ENCODE assay signal across 20 cellular contexts in the genomic region with DNA sequence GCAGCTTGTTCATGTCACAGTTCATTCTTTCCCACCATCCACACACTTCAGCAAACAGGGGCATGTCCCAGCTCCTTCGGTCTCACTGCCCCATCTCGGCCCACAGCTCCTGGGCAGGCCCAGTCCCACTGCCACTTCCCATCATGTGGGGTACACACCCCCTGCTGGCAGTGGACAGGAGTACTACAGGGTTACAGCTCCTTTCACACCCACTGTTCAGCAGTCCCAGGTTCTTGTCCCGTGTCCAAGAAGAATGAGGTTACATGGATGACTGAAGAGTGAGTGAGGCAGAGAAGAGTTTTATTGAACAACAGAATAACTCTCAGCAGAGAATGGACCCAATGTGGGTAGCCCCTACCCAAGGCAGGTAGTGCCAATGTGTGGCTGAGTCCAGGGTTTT.
DNase-seq lines count a peak whose midpoint lies in the region; ATAC-seq, FAIRE-seq and TF ChIP-seq lines count a peak whose summit lies in the region.
"Had no signal": no experiment of that assay in that cellular context is flagged by ENCODE, and none has a peak within 500 bp of the region (broad histone marks: within the 10 kb centered on the region; RNA-seq: fewer than 3 reads in every experiment).

No MANE protein-coding gene starts in this region.

- peaks cover 0 to 25% (median 7%) of the 10 kb centered on the region in 11 donors for H3K9me3 ChIP-seq in heart right ventricle
- H3K9me3 ChIP-seq: uterus had no signal

- H3K27ac ChIP-seq in heart right ventricle = no peak overlapping the region
- H3K27ac ChIP-seq: gastrocnemius medialis, left ventricle myocardium inferior, right atrium auricular region, uterus had no signal

- no peaks in the 10 kb centered on the region for H3K36me3 ChIP-seq in heart right ventricle
- H3K36me3 ChIP-seq: gastrocnemius medialis, left ventricle myocardium inferior, right atrium auricular region, uterus had no signal

- no peaks in the 10 kb centered on the region for H3K4me1 ChIP-seq in heart right ventricle
- H3K4me1 ChIP-seq: gastrocnemius medialis, left ventricle myocardium inferior, right atrium auricular region, uterus had no signal

- FAIRE-seq in GM12891 (lab: Jason Lieb, UNC) = no peak

- H3K4me3 ChIP-seq in AG10803 (ENCODE audit: low read length) (no peak overlapping the region), heart right ventricle (no peak overlapping the region)
- H3K4me3 ChIP-seq: gastrocnemius medialis, left ventricle myocardium inferior, right atrium auricular region, uterus had no signal

- intact Hi-C loops in heart right ventricle (cut with DNase I) = no loop called here

- TF ChIP-seq CTCF in AG10803 (conservative IDR thresholded peaks at IDR 0.05; ENCODE audit: low read length) (peak; percentile 6; the same call in 1 of the 2 replicates), GM12873 (IDR thresholded peaks at IDR 0.05; ENCODE audit: insufficient read depth, low read depth, low read length, missing control alignments) (peak; percentile 31), heart right ventricle (IDR thresholded peaks at IDR 0.05) (no peak)

- no peaks in the 10 kb centered on the region for H3K27me3 ChIP-seq in heart right ventricle
- H3K27me3 ChIP-seq: gastrocnemius medialis, right atrium auricular region, uterus had no signal

- ATAC-seq in heart right ventricle = no peak
- ATAC-seq: gastrocnemius medialis, PC-3 had no signal

- no peak for DNase-seq in AG10803 (ENCODE audit: low read depth)
- peak; percentile 18 for DNase-seq in OCI-M1 (lab: John Stamatoyannopoulos, UW)
- DNase-seq in erythroblast (lab: John Stamatoyannopoulos, UW) = peak; percentile 3 to 7
- no peak for DNase-seq in GM12891 (ENCODE audit: insufficient read length, low spot score)
- DNase-seq in heart right ventricle = no peak
- DNase-seq in DMS79 treated with DMSO at 0.1 percent for 48 hours (lab: John Stamatoyannopoulos, UW) = no peak
- DNase-seq in AML-193 (lab: John Stamatoyannopoulos, UW) = no peak
- DNase-seq: ACHN, aorta, gastrocnemius medialis, GDM1, GOT3, left ventricle myocardium inferior, NCI-H1930, NCI-H510A treated with DMSO at 0.1 percent for 48 hours, occipital lobe, PC-3, uterus had no signal

- 85 to 90% methylated on average over 3 of the region's 3 CpGs for WGBS in heart right ventricle, 2 donors

- TF ChIP-seq POLR2A in erythroblast (IDR thresholded peaks at IDR 0.05; ENCODE audit: low read length) (no peak), GM12891 (IDR thresholded peaks at IDR 0.05; ENCODE audit: low read depth, low read length) (no peak)

TF ChIP-seq in GM12891, 5 proteins besides CTCF, POLR2A, EP300 and RAD21:
- TF ChIP-seq POLR2AphosphoS5 (IDR thresholded peaks at IDR 0.05; ENCODE audit: low read depth, low read length) = no peak
- no peak for TF ChIP-seq POU2F2 (IDR thresholded peaks at IDR 0.05; ENCODE audit: low read depth, low read length)
- no peak for TF ChIP-seq TAF1 (IDR thresholded peaks at IDR 0.05; ENCODE audit: low read depth, low read length)
- no peak for TF ChIP-seq SPI1 (IDR thresholded peaks at IDR 0.05; ENCODE audit: low read depth, low read length)
- no peak for TF ChIP-seq PAX5 (IDR thresholded peaks at IDR 0.05; ENCODE audit: insufficient read depth, low read length, severe bottlenecking)

Comparison
In these comparisons a context has a peak if more than half of its experiments do, and no peak if none do; other contexts are left out.
1. DNase-seq: peak in OCI-M1 (single experiment) and erythroblast (2 of 2); none in AG10803 (single experiment), GM12891 (single experiment), heart right ventricle (0 of 2), DMS79 treated with DMSO at 0.1 percent for 48 hours (single experiment) and AML-193 (0 of 2).
2. CTCF ChIP-seq: peak in AG10803 (single experiment) and GM12873 (single experiment); none in heart right ventricle (0 of 9).